In the genomic region with DNA sequence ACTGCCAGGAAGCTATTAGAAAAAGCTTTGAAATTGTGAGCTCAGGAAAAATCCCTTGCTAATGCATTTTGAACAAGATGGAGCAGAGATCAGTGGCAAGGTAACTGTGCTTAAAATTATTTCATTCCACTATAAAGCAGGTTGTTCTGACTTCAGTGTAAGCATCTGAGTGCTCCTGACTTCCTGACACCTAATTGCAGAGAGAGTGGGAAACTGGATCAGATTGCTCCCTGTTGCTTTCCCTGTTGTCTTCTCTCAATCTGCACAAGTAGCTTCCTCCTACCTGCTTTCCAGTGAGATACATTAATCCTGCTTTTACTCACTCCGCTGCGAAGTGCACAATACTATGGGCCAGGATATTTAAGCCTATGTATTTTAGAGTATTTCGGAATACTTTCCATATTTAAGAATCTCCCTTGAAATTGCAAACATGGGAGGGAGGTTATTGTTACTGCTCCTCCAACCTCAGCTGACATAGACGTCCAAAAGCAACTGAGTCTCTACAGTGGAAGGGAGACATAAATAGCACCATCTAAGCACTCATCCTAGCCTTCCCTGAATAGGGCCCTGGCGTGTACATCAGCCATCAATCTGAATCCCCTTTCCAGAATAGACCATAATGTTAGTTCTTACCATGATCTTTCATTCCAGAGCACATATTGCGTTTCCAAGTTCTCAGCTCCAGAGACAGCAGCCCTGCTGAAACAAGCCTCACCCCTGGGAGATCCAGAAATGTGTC, we compare ENCODE assay signal across 1 cellular context.
TF ChIP-seq lines count a peak whose summit lies in the region.

No MANE protein-coding gene starts in this region.

TF ChIP-seq in GM12878, 131 proteins besides CTCF, POLR2A, EP300 and RAD21:
- TF ChIP-seq, protein P1, sequence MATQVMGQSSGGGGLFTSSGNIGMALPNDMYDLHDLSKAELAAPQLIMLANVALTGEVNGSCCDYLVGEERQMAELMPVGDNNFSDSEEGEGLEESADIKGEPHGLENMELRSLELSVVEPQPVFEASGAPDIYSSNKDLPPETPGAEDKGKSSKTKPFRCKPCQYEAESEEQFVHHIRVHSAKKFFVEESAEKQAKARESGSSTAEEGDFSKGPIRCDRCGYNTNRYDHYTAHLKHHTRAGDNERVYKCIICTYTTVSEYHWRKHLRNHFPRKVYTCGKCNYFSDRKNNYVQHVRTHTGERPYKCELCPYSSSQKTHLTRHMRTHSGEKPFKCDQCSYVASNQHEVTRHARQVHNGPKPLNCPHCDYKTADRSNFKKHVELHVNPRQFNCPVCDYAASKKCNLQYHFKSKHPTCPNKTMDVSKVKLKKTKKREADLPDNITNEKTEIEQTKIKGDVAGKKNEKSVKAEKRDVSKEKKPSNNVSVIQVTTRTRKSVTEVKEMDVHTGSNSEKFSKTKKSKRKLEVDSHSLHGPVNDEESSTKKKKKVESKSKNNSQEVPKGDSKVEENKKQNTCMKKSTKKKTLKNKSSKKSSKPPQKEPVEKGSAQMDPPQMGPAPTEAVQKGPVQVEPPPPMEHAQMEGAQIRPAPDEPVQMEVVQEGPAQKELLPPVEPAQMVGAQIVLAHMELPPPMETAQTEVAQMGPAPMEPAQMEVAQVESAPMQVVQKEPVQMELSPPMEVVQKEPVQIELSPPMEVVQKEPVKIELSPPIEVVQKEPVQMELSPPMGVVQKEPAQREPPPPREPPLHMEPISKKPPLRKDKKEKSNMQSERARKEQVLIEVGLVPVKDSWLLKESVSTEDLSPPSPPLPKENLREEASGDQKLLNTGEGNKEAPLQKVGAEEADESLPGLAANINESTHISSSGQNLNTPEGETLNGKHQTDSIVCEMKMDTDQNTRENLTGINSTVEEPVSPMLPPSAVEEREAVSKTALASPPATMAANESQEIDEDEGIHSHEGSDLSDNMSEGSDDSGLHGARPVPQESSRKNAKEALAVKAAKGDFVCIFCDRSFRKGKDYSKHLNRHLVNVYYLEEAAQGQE (IDR thresholded peaks at IDR 0.05; ENCODE audit: low read depth, low read length), result no peak
TF ChIP-seq in GM12878: peak in this region for 0.
